8 cellular contexts compared by ENCODE assay signal in genomic region chr2:36966370-36967235, GRCh38. TPM values are rescaled to one million over a fixed set of nuclear protein-coding genes. Genes with fewer than 3 reads are reported as not detected.
A peak's percentile ranks its signal among the peaks of the same experiment; 100 is the strongest.
DNase-seq lines count a peak whose midpoint lies in the region; ATAC-seq and TF ChIP-seq lines count a peak whose summit lies in the region.

STRN (minus strand) TSS chr2:36966536; CDS start chr2:36966463, 73 bp downstream.

- peaks cover 14 to 21% of the 10 kb centered on the region in 2 donors for H3K36me3 Mint-ChIP-seq in activated naive CD4-positive, alpha-beta T cell treated with anti-CD3 and anti-CD28 coated beads, Interleukin-2, amount 50 U/mL, for 72 hours
- H3K36me3 Mint-ChIP-seq in osteocyte (ENCODE audit: unreplicated experiment), result no peaks in the 10 kb centered on the region

- H3K27ac Mint-ChIP-seq in activated naive CD4-positive, alpha-beta T cell treated with anti-CD3 and anti-CD28 coated beads, Interleukin-2, amount 50 U/mL, for 72 hours, result peak within 1 kb of the TSS; percentile 96 to 98
- H3K27ac Mint-ChIP-seq in osteocyte (ENCODE audit: unreplicated experiment), result peak within 1 kb of the TSS; percentile 92

- no peaks in the 10 kb centered on the region for H3K27me3 Mint-ChIP-seq in osteocyte (ENCODE audit: unreplicated experiment)

- DNase-seq in NCI-H1105 (lab: John Stamatoyannopoulos, UW) (peak; percentile 91), SKM-1 (lab: John Stamatoyannopoulos, UW; ENCODE audit: unreplicated experiment) (peak; percentile 80), glomerular visceral epithelial cell (ENCODE audit: extremely low spot score) (peak; percentile 95), osteocyte (ENCODE audit: extremely low spot score, unreplicated experiment) (peak; percentile 99), thoracic aorta (ENCODE audit: low spot score) (peak; percentile 80)
- DNase-seq in activated naive CD4-positive, alpha-beta T cell treated with anti-CD3 and anti-CD28 coated beads, Interleukin-2, amount 50 U/mL, for 72 hours (ENCODE audit: low spot score in 2 of 2), result peak; percentile 99

- no peaks in the 10 kb centered on the region for H3K9me3 Mint-ChIP-seq in activated naive CD4-positive, alpha-beta T cell treated with anti-CD3 and anti-CD28 coated beads, Interleukin-2, amount 50 U/mL, for 72 hours
- no peaks in the 10 kb centered on the region for H3K9me3 Mint-ChIP-seq in osteocyte (ENCODE audit: unreplicated experiment)

- H3K27ac ChIP-seq in thoracic aorta, result peak within 1 kb of the TSS; percentile 74 to 89

- H3K27me3 ChIP-seq in thoracic aorta (replicated peaks; ENCODE audit: insufficient read depth), result no peaks in the 10 kb centered on the region

- H3K36me3 ChIP-seq in thoracic aorta, result no peaks in the 10 kb centered on the region

- H3K4me1 ChIP-seq in thoracic aorta (ENCODE audit: control insufficient read depth in 1 of 2, low read depth in 2 of 2), result peaks cover 18 to 23% of the 10 kb centered on the region in 2 donors

- TF ChIP-seq CTCF in osteocyte (IDR thresholded peaks at IDR 0.05) (no peak), thoracic aorta (IDR thresholded peaks at IDR 0.05) (no peak)

- H3K9me3 ChIP-seq in thoracic aorta, result no peaks in the 10 kb centered on the region

- peak within 1 kb of the TSS; percentile 91 for H3K4me3 Mint-ChIP-seq in osteocyte (ENCODE audit: unreplicated experiment)

- peaks cover 34% of the 10 kb centered on the region for H3K4me1 Mint-ChIP-seq in osteocyte (ENCODE audit: unreplicated experiment)

- TF ChIP-seq POLR2A in GM10847 (IDR thresholded peaks at IDR 0.05; ENCODE audit: extremely low read depth, insufficient read length), result peak; percentile 70

- peak within 1 kb of the TSS; percentile 99 for H3K4me3 ChIP-seq in thoracic aorta

- peak; percentile 97 for ATAC-seq in HG02642 (IDR thresholded peaks at IDR 0.05; ENCODE audit: poor library complexity, unreplicated experiment)
- ATAC-seq in activated naive CD4-positive, alpha-beta T cell treated with anti-CD3 and anti-CD28 coated beads, Interleukin-2, amount 50 U/mL, for 72 hours, result peak; percentile 95 to 97
- ATAC-seq in thoracic aorta (ENCODE audit: insufficient number of reproducible peaks, low FRiP score, low read depth), result peak; percentile 98

RNA-seq across cellular contexts. Expression of gene STRN, which starts in this region (rescaled TPM):
- total RNA-seq in activated naive CD4-positive, alpha-beta T cell treated with anti-CD3 and anti-CD28 coated beads, Interleukin-2, amount 50 U/mL, for 72 hours, result 10 to 100 TPM; 29.8 to 37.2 TPM
- total RNA-seq in osteocyte (27.0 and 27.2 TPM in 2 replicates), thoracic aorta (10 to 100 TPM; 14.6 to 23.4 TPM)

Comparison
In these comparisons a context has a peak if more than half of its experiments do, and no peak if none do; other contexts are left out.
1. Peak in every context shown above with its lines: DNase-seq, ATAC-seq, H3K4me3 ChIP-seq and H3K27ac ChIP-seq.